ENCODE assay signal across 6 cellular contexts in genomic region chr3:64293121-64293520, GRCh38.
"Had no signal": no experiment of that assay in that cellular context is flagged by ENCODE, and none has a peak within 500 bp of the region (broad histone marks: within the 10 kb centered on the region; RNA-seq: fewer than 3 reads in every experiment).

No MANE protein-coding gene starts in this region.

- ATAC-seq: GM23338, HepG2, K562 had no signal

- DNase-seq: H9, HCEC 1CT had no signal

- H3K4me3 ChIP-seq: GM23338, K562 had no signal

- H3K4me2 ChIP-seq: GM23338 had no signal

- H2AFZ ChIP-seq: GM23338 had no signal

- H3K27ac ChIP-seq: HL-60 had no signal
